In the genomic region with DNA sequence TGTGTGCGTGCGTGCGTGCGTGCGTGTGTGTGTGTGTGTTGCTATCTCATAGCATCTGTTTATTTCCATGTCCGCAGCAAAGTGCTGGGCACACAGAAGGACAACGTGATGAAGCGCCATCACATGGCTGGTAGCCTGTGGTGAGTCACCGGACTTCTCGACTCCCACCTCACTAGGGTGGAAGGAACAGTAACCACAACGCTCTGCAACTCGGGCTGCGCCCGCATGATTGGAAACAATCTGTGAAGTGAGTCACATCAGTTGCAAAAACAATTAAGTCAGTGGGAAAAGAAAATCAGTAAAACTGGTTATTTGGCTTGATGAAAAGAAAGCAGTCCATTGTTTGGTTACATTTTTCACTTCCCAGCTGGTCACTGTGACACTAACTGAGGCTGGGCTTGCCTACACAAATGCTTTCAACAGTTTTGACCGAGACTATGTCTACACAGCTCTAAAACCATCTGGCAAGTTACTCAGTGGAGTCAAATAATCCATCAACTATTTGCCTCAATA, we compare ENCODE assay signal across 11 cellular contexts.
A peak's percentile ranks its signal among the peaks of the same experiment; 100 is the strongest.
DNase-seq lines count a peak whose midpoint lies in the region; FAIRE-seq and TF ChIP-seq lines count a peak whose summit lies in the region.
"Had no signal": no experiment of that assay in that cellular context is flagged by ENCODE, and none has a peak within 500 bp of the region (broad histone marks: within the 10 kb centered on the region; RNA-seq: fewer than 3 reads in every experiment).

No MANE protein-coding gene starts in this region.

- no peaks in the 10 kb centered on the region for H3K9me1 ChIP-seq in keratinocyte (ENCODE audit: control insufficient read depth, extremely low read depth, insufficient read depth, low read length)

- dilution Hi-C loops in keratinocyte (cut with MboI; ENCODE audit: extremely low pct_ligation_motif_present, low sequenced_read_pairs) = no loop called here

- H3K27me3 ChIP-seq in keratinocyte (ENCODE audit: control insufficient read depth, extremely low read depth, insufficient read depth, low read length) = no peaks in the 10 kb centered on the region

- peak overlapping the region; percentile 38 for H3K4me3 Mint-ChIP-seq in type B pancreatic cell
- no peak overlapping the region for H3K4me3 Mint-ChIP-seq in endothelial cell (ENCODE audit: unreplicated experiment)

- peaks cover 7% of the 10 kb centered on the region for H3K9me3 Mint-ChIP-seq in type B pancreatic cell
- H3K9me3 Mint-ChIP-seq in endothelial cell (ENCODE audit: unreplicated experiment) = no peaks in the 10 kb centered on the region

- H3K4me1 ChIP-seq in keratinocyte (ENCODE audit: control insufficient read depth, extremely low read depth, insufficient read depth, low read length) = peaks cover 3% of the 10 kb centered on the region
- H3K4me1 ChIP-seq: spleen had no signal

- H3K79me2 ChIP-seq in keratinocyte (ENCODE audit: control insufficient read depth, insufficient read depth, low read length) = no peaks in the 10 kb centered on the region

- peak overlapping the region; percentile 15 for H3K27ac Mint-ChIP-seq in type B pancreatic cell
- no peak overlapping the region for H3K27ac Mint-ChIP-seq in endothelial cell (ENCODE audit: unreplicated experiment)

- no peaks in the 10 kb centered on the region for H3K36me3 Mint-ChIP-seq in type B pancreatic cell
- H3K36me3 Mint-ChIP-seq in endothelial cell (ENCODE audit: low read depth, unreplicated experiment) = no peaks in the 10 kb centered on the region

- H3K27me3 Mint-ChIP-seq in type B pancreatic cell (peaks cover 37% of the 10 kb centered on the region), endothelial cell (ENCODE audit: unreplicated experiment) (peaks cover 2% of the 10 kb centered on the region)

- H3K27ac ChIP-seq in keratinocyte (ENCODE audit: control insufficient read depth, insufficient read depth, low read length) = peak overlapping the region; percentile 76
- H3K27ac ChIP-seq: PC-9, spleen had no signal

- peak overlapping the region; percentile 19 for H3K9ac ChIP-seq in keratinocyte (ENCODE audit: control insufficient read depth, extremely low read depth, insufficient read depth, low read length)

- no peaks in the 10 kb centered on the region for H3K36me3 ChIP-seq in keratinocyte (ENCODE audit: control insufficient read depth in 2 of 2, extremely low read depth in 1 of 2, insufficient read depth in 2 of 2, low read length in 2 of 2)
- H3K36me3 ChIP-seq: spleen had no signal

- no peaks in the 10 kb centered on the region for H3K9me3 ChIP-seq in keratinocyte (ENCODE audit: control insufficient read depth, low read depth, low read length)
- H3K9me3 ChIP-seq: spleen had no signal

- in situ Hi-C loops in astrocyte of the cerebellum (cut with HindIII; ENCODE audit: low sequenced_read_pairs) = no loop called here

- H3K4me3 ChIP-seq in astrocyte of the cerebellum (ENCODE audit: low read depth, low read length) (no peak overlapping the region), keratinocyte (ENCODE audit: control insufficient read depth in 2 of 3, extremely low read depth in 1 of 3, insufficient read depth in 2 of 3, low read depth in 1 of 3, low read length in 3 of 3) (no peak overlapping the region)
- H3K4me3 ChIP-seq: PC-9, spleen had no signal

- peaks cover 4% of the 10 kb centered on the region for H3K4me1 Mint-ChIP-seq in type B pancreatic cell (ENCODE audit: unreplicated experiment)
- H3K4me1 Mint-ChIP-seq in endothelial cell (ENCODE audit: unreplicated experiment) = no peaks in the 10 kb centered on the region

- peak; percentile 52 for FAIRE-seq in keratinocyte (lab: Jason Lieb, UNC)
- FAIRE-seq: GM18507 had no signal

- H4K20me1 ChIP-seq in keratinocyte (ENCODE audit: control insufficient read depth, extremely low read depth, insufficient read depth, low read length) = no peaks in the 10 kb centered on the region

- DNase-seq in activated T-cell treated with anti-CD3 and anti-CD28 coated beads for 48 hours (ENCODE audit: low read depth) (peak; percentile 4), astrocyte of the cerebellum (ENCODE audit: low read depth) (peak; percentile 97), keratinocyte (ENCODE audit: low read depth, low spot score) (peak; percentile 26), type B pancreatic cell (ENCODE audit: extremely low spot score, unreplicated experiment) (no peak), NCI-H226 (no peak), endothelial cell (ENCODE audit: low spot score) (no peak), posterior vena cava (ENCODE audit: low spot score) (no peak)
- no peak for DNase-seq in activated T-cell treated with anti-CD3 and anti-CD28 coated beads, Interleukin-2, amount 50 U/mL, for 1 hour
- DNase-seq: spleen had no signal

- H2AFZ ChIP-seq in keratinocyte (ENCODE audit: control insufficient read depth, low read length) = no peak overlapping the region
- H2AFZ ChIP-seq: PC-9 had no signal

- TF ChIP-seq CTCF in astrocyte of the cerebellum (IDR thresholded peaks at IDR 0.05; ENCODE audit: low read depth, low read length, missing control alignments) (no peak), keratinocyte (optimal IDR thresholded peaks at IDR 0.05 in 1 of 3, IDR thresholded peaks at IDR 0.05 in 1 of 3, conservative IDR thresholded peaks at IDR 0.05 in 1 of 3; ENCODE audit: extremely low read depth in 1 of 3, insufficient read depth in 2 of 3, low read length in 3 of 3) (peak in 1 of 3 experiments; percentile 30), type B pancreatic cell (conservative IDR thresholded peaks at IDR 0.05) (no peak), endothelial cell (IDR thresholded peaks at IDR 0.05; ENCODE audit: unreplicated experiment) (no peak)

- peak overlapping the region; percentile 24 for H3K4me2 ChIP-seq in keratinocyte (ENCODE audit: control insufficient read depth, extremely low read depth, insufficient read depth, low read depth, low read length)
- H3K4me2 ChIP-seq: PC-9 had no signal

- intact Hi-C loops in posterior vena cava (cut with DNase I) = no loop called here

Comparison
In these comparisons a context has a peak if more than half of its experiments do, and no peak if none do; other contexts are left out.
1. DNase-seq: peak in activated T-cell treated with anti-CD3 and anti-CD28 coated beads for 48 hours (single experiment), astrocyte of the cerebellum (single experiment) and keratinocyte (single experiment); none in activated T-cell treated with anti-CD3 and anti-CD28 coated beads, Interleukin-2, amount 50 U/mL, for 1 hour (single experiment), type B pancreatic cell (single experiment), NCI-H226 (single experiment), endothelial cell (single experiment) and posterior vena cava (single experiment).